1 cellular context compared by ENCODE assay signal in the genomic region with DNA sequence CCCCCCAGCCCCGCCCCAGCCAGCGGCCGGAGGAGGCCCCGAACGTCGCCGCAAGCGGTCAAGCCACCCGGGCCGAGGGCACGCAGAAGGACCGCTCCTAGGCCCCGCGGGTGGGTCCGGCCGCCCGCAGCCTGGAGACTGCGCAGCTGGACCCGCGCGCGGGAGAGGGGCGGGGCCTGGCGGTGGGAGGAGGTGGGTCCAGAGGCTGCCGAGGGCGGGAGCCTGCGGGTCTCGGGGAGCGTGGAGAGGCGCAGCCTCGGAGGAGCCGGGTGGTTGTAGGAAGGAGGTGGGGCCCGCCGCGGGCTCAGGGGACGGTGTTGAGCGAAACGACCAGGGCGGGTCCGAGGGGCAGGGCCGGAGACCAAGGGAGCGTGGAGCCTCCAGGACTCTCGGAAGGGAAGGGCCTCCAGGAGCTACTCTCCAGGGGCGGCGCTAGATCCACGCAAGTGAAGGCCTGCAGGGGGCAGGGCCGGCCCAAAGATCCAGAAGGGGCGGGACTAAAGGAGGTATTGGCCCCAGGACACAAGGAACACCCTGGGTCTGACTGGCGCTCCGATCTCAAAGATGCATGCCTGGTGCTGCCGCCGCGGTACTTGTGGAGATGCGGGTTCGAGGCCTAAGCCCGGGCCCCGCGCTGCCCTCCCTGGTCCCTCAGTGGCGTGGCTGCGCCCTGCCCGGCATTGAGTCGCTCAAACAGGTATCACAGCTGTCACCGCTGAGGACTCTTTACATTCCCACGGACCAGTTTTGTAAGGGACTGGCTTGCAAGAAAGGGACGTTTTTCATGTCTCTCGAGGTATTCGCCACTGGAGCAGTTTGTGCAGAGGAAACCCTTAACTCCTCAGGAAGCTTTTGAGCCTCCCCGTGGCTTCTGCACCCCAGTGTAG.
A peak's percentile ranks its signal among the peaks of the same experiment; 100 is the strongest.
TF ChIP-seq lines count a peak whose summit lies in the region.

No MANE protein-coding gene starts in this region.

TF ChIP-seq in K562, 482 proteins besides CTCF, POLR2A, EP300 and RAD21 (continued from another document and continues in another):
- TF ChIP-seq, protein P1, sequence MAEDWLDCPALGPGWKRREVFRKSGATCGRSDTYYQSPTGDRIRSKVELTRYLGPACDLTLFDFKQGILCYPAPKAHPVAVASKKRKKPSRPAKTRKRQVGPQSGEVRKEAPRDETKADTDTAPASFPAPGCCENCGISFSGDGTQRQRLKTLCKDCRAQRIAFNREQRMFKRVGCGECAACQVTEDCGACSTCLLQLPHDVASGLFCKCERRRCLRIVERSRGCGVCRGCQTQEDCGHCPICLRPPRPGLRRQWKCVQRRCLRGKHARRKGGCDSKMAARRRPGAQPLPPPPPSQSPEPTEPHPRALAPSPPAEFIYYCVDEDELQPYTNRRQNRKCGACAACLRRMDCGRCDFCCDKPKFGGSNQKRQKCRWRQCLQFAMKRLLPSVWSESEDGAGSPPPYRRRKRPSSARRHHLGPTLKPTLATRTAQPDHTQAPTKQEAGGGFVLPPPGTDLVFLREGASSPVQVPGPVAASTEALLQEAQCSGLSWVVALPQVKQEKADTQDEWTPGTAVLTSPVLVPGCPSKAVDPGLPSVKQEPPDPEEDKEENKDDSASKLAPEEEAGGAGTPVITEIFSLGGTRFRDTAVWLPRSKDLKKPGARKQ (CRISPR knock-in tag; IDR thresholded peaks at IDR 0.05): no peak
- TF ChIP-seq, protein P2, sequence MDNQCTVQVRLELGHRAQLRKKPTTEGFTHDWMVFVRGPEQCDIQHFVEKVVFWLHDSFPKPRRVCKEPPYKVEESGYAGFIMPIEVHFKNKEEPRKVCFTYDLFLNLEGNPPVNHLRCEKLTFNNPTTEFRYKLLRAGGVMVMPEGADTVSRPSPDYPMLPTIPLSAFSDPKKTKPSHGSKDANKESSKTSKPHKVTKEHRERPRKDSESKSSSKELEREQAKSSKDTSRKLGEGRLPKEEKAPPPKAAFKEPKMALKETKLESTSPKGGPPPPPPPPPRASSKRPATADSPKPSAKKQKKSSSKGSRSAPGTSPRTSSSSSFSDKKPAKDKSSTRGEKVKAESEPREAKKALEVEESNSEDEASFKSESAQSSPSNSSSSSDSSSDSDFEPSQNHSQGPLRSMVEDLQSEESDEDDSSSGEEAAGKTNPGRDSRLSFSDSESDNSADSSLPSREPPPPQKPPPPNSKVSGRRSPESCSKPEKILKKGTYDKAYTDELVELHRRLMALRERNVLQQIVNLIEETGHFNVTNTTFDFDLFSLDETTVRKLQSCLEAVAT (IDR thresholded peaks at IDR 0.05): no peak
- TF ChIP-seq, protein P3, sequence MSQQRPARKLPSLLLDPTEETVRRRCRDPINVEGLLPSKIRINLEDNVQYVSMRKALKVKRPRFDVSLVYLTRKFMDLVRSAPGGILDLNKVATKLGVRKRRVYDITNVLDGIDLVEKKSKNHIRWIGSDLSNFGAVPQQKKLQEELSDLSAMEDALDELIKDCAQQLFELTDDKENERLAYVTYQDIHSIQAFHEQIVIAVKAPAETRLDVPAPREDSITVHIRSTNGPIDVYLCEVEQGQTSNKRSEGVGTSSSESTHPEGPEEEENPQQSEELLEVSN (IDR thresholded peaks at IDR 0.05; ENCODE audit: borderline replicate concordance in 1 of 2, extremely low read depth in 1 of 2, insufficient read depth in 1 of 2, insufficient read length in 1 of 2, low read depth in 1 of 2, low read length in 1 of 2, poor library complexity in 1 of 2, severe bottlenecking in 1 of 2): peak in 1 of 2 experiments; percentile 17
- TF ChIP-seq HMGN3 (IDR thresholded peaks at IDR 0.05; ENCODE audit: borderline replicate concordance, extremely low read depth, insufficient read length, low read depth, low read length) (peak; percentile 10), ZNF586 (CRISPR knock-in tag; conservative IDR thresholded peaks at IDR 0.05) (no peak), CHD2 (IDR thresholded peaks at IDR 0.05; ENCODE audit: low read depth, low read length) (no peak), MTA1 (IDR thresholded peaks at IDR 0.05; ENCODE audit: borderline replicate concordance) (no peak), ZEB2 (IDR thresholded peaks at IDR 0.05) (no peak), CBFA2T3 (IDR thresholded peaks at IDR 0.05) (no peak), RBFOX2 (IDR thresholded peaks at IDR 0.05; ENCODE audit: low read depth, low read length) (peak; percentile 74), SIN3A (IDR thresholded peaks at IDR 0.05; ENCODE audit: borderline replicate concordance in 2 of 2, control insufficient read depth in 1 of 2, low read depth in 2 of 2, low read length in 2 of 2) (peak in 1 of 2 experiments; percentile 75; a peak in 1 of 4 replicates), PURB (CRISPR knock-in tag; IDR thresholded peaks at IDR 0.05; ENCODE audit: low read depth) (no peak), ELF1 (tag; IDR thresholded peaks at IDR 0.05) (0 out of 2 replicates have a peak, but pooled peaks have one; percentile 16), ZNF589 (CRISPR knock-in tag; IDR thresholded peaks at IDR 0.05; ENCODE audit: low read depth) (no peak), SAFB (IDR thresholded peaks at IDR 0.05; ENCODE audit: borderline replicate concordance, low read depth, low read length) (peak; percentile 55; the same call in 1 of the 2 replicates), U2AF2 (optimal IDR thresholded peaks at IDR 0.05; ENCODE audit: low read depth, low read length) (no peak), EP400 (IDR thresholded peaks at IDR 0.05) (peak; percentile 54), POU5F1 (IDR thresholded peaks at IDR 0.05; ENCODE audit: borderline replicate concordance, low read depth, low read length, partially characterized antibody) (no peak), FOXJ2 (tag; IDR thresholded peaks at IDR 0.05) (no peak), KDM2B (CRISPR knock-in tag; IDR thresholded peaks at IDR 0.05) (no peak), MYC (IDR thresholded peaks at IDR 0.05; ENCODE audit: low read depth, low read length) (peak; percentile 41; the same call in 1 of the 2 replicates), MYC (CRISPR knock-in tag; IDR thresholded peaks at IDR 0.05; ENCODE audit: borderline replicate concordance, low read depth) (no peak), ARID1B (IDR thresholded peaks at IDR 0.05) (no peak), CEBPG (CRISPR knock-in tag; IDR thresholded peaks at IDR 0.05) (no peak), CEBPG (tag; conservative IDR thresholded peaks at IDR 0.05 in 1 of 2, IDR thresholded peaks at IDR 0.05 in 1 of 2) (no peak), ZSCAN32 (CRISPR knock-in tag; IDR thresholded peaks at IDR 0.05) (no peak), TSC22D4 (tag; IDR thresholded peaks at IDR 0.05) (no peak), XRCC5 (IDR thresholded peaks at IDR 0.05; ENCODE audit: low read depth, low read length) (peak; percentile 38; the same call in 1 of the 2 replicates), U2AF1 (optimal IDR thresholded peaks at IDR 0.05; ENCODE audit: low read depth, low read length) (no peak), POLR2B (IDR thresholded peaks at IDR 0.05; ENCODE audit: low read depth, partially characterized antibody) (no peak), PTBP1 (IDR thresholded peaks at IDR 0.05; ENCODE audit: low read depth, low read length) (no peak), MED1 (CRISPR knock-in tag; IDR thresholded peaks at IDR 0.05; ENCODE audit: borderline replicate concordance) (no peak), LCOR (CRISPR knock-in tag; IDR thresholded peaks at IDR 0.05) (peak; percentile 82)
- TF ChIP-seq, protein P4, sequence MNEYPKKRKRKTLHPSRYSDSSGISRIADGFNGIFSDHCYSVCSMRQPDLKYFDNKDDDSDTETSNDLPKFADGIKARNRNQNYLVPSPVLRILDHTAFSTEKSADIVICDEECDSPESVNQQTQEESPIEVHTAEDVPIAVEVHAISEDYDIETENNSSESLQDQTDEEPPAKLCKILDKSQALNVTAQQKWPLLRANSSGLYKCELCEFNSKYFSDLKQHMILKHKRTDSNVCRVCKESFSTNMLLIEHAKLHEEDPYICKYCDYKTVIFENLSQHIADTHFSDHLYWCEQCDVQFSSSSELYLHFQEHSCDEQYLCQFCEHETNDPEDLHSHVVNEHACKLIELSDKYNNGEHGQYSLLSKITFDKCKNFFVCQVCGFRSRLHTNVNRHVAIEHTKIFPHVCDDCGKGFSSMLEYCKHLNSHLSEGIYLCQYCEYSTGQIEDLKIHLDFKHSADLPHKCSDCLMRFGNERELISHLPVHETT (CRISPR knock-in tag; conservative IDR thresholded peaks at IDR 0.05 in 1 of 2, IDR thresholded peaks at IDR 0.05 in 1 of 2): no peak
- TF ChIP-seq, protein P5, sequence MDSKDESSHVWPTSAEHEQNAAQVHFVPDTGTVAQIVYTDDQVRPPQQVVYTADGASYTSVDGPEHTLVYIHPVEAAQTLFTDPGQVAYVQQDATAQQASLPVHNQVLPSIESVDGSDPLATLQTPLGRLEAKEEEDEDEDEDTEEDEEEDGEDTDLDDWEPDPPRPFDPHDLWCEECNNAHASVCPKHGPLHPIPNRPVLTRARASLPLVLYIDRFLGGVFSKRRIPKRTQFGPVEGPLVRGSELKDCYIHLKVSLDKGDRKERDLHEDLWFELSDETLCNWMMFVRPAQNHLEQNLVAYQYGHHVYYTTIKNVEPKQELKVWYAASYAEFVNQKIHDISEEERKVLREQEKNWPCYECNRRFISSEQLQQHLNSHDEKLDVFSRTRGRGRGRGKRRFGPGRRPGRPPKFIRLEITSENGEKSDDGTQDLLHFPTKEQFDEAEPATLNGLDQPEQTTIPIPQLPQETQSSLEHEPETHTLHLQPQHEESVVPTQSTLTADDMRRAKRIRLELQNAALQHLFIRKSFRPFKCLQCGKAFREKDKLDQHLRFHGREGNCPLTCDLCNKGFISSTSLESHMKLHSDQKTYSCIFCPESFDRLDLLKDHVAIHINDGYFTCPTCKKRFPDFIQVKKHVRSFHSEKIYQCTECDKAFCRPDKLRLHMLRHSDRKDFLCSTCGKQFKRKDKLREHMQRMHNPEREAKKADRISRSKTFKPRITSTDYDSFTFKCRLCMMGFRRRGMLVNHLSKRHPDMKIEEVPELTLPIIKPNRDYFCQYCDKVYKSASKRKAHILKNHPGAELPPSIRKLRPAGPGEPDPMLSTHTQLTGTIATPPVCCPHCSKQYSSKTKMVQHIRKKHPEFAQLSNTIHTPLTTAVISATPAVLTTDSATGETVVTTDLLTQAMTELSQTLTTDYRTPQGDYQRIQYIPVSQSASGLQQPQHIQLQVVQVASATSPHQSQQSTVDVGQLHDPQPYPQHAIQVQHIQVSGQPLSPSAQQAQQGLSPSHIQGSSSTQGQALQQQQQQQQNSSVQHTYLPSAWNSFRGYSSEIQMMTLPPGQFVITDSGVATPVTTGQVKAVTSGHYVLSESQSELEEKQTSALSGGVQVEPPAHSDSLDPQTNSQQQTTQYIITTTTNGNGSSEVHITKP (IDR thresholded peaks at IDR 0.05; ENCODE audit: partially characterized antibody): peak; percentile 50
- TF ChIP-seq, protein P6, sequence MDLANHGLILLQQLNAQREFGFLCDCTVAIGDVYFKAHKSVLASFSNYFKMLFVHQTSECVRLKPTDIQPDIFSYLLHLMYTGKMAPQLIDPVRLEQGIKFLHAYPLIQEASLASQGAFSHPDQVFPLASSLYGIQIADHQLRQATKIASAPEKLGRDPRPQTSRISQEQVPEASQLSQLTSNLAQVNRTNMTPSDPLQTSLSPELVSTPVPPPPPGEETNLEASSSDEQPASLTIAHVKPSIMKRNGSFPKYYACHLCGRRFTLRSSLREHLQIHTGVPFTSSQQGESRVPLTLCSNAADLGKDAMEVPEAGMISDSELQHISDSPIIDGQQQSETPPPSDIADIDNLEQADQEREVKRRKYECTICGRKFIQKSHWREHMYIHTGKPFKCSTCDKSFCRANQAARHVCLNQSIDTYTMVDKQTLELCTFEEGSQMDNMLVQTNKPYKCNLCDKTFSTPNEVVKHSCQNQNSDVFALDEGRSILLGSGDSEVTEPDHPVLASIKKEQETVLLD (IDR thresholded peaks at IDR 0.05): peak; percentile 44; the same call in 1 of the 2 replicates
- TF ChIP-seq, protein P7, sequence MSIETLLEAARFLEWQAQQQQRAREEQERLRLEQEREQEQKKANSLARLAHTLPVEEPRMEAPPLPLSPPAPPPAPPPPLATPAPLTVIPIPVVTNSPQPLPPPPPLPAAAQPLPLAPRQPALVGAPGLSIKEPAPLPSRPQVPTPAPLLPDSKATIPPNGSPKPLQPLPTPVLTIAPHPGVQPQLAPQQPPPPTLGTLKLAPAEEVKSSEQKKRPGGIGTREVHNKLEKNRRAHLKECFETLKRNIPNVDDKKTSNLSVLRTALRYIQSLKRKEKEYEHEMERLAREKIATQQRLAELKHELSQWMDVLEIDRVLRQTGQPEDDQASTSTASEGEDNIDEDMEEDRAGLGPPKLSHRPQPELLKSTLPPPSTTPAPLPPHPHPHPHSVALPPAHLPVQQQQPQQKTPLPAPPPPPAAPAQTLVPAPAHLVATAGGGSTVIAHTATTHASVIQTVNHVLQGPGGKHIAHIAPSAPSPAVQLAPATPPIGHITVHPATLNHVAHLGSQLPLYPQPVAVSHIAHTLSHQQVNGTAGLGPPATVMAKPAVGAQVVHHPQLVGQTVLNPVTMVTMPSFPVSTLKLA (conservative IDR thresholded peaks at IDR 0.05): peak; percentile 44 to 76; a peak in 2 of 4 replicates
- TF ChIP-seq, protein P8, sequence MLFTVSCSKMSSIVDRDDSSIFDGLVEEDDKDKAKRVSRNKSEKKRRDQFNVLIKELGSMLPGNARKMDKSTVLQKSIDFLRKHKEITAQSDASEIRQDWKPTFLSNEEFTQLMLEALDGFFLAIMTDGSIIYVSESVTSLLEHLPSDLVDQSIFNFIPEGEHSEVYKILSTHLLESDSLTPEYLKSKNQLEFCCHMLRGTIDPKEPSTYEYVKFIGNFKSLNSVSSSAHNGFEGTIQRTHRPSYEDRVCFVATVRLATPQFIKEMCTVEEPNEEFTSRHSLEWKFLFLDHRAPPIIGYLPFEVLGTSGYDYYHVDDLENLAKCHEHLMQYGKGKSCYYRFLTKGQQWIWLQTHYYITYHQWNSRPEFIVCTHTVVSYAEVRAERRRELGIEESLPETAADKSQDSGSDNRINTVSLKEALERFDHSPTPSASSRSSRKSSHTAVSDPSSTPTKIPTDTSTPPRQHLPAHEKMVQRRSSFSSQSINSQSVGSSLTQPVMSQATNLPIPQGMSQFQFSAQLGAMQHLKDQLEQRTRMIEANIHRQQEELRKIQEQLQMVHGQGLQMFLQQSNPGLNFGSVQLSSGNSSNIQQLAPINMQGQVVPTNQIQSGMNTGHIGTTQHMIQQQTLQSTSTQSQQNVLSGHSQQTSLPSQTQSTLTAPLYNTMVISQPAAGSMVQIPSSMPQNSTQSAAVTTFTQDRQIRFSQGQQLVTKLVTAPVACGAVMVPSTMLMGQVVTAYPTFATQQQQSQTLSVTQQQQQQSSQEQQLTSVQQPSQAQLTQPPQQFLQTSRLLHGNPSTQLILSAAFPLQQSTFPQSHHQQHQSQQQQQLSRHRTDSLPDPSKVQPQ (CRISPR knock-in tag; IDR thresholded peaks at IDR 0.05; ENCODE audit: borderline replicate concordance): no peak
- TF ChIP-seq, protein P9, sequence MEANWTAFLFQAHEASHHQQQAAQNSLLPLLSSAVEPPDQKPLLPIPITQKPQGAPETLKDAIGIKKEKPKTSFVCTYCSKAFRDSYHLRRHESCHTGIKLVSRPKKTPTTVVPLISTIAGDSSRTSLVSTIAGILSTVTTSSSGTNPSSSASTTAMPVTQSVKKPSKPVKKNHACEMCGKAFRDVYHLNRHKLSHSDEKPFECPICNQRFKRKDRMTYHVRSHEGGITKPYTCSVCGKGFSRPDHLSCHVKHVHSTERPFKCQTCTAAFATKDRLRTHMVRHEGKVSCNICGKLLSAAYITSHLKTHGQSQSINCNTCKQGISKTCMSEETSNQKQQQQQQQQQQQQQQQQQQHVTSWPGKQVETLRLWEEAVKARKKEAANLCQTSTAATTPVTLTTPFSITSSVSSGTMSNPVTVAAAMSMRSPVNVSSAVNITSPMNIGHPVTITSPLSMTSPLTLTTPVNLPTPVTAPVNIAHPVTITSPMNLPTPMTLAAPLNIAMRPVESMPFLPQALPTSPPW (CRISPR knock-in tag; IDR thresholded peaks at IDR 0.05): peak; percentile 69
- TF ChIP-seq, protein P10, sequence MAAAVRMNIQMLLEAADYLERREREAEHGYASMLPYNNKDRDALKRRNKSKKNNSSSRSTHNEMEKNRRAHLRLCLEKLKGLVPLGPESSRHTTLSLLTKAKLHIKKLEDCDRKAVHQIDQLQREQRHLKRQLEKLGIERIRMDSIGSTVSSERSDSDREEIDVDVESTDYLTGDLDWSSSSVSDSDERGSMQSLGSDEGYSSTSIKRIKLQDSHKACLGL (CRISPR knock-in tag; IDR thresholded peaks at IDR 0.05; ENCODE audit: borderline replicate concordance, poor library complexity, severe bottlenecking): no peak
